ENCODE assay signal across 8 cellular contexts in the genomic region with DNA sequence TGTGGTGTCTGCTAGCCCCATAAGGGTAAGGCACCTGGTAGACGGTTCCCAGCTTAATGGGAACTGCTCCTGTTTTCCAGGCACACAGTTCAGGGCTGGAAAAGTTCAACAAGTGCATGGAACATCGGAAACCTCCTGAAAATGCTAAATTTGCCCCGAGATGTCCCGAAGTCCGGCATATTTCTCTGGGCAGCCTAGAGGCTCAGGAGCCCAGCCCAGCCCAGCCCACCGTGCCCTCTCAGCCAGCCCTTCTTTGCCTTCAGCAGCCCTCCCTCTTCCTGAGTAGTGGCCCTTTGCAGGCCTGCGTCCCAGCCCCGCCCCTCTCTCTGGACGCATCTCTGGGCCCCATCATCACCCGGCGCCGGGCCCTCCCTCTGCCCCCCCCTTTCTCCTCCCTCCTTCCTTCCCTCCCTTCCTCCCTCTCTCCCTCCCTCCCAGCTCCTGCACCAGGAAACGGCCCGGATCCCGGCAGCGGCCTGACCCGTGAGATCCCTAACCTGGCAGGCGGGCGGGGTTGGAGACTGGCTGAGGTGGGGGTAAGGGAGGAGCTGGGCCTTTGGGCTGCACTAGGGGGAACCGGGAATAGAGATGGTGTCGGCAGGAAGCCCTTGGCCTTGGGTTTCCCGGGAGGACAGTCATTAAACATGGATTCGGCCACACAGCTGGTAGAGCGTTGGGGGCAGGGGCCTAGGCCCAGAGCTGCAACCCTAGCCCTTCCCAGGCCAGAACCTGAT. TPM values are rescaled to one million over a fixed set of nuclear protein-coding genes. Genes with fewer than 3 reads are reported as not detected.
DNase-seq lines count a peak whose midpoint lies in the region; ATAC-seq and FAIRE-seq lines count a peak whose summit lies in the region.

A gene with protein sequence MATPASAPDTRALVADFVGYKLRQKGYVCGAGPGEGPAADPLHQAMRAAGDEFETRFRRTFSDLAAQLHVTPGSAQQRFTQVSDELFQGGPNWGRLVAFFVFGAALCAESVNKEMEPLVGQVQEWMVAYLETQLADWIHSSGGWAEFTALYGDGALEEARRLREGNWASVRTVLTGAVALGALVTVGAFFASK (plus strand): TSS at position 422 of the 734 bp plus-strand sequence. CDS start 935 bp downstream, outside the sequence.

- H3K36me3 Mint-ChIP-seq in activated naive CD4-positive, alpha-beta T cell treated with anti-CD3 and anti-CD28 coated beads, Interleukin-2, amount 10 ng/mL, durations not matched to agents 7 days and 5 days = peaks cover 4% of the 10 kb centered on the region
- H3K36me3 Mint-ChIP-seq in stimulated activated naive B cell treated with anti-CD40 and anti-IgM and Interleukin-4, amounts not matched to agents 10 μg/mL and 1 μg/mL and 100 μg/mL, for 72 hours = peaks cover 12 to 26% of the 10 kb centered on the region in 2 donors

- peak; percentile 42 for DNase-seq in activated naive CD4-positive, alpha-beta T cell treated with anti-CD3 and anti-CD28 coated beads, Interleukin-2, amount 10 ng/mL, durations not matched to agents 7 days and 5 days
- DNase-seq in activated naive CD4-positive, alpha-beta T cell treated with Interleukin-2 at 50 U/mL for 16 hours = no peak
- DNase-seq in LHCN-M2 (ENCODE audit: low read depth) (peak; percentile 85), RCC 7860 (ENCODE audit: low spot score) (peak; percentile 39), dedifferentiated amniotic fluid mesenchymal stem cell (ENCODE audit: extremely low spot score) (peak; percentile 83)
- peak; percentile 48 for DNase-seq in stimulated activated naive B cell treated with anti-CD40 and anti-IgM and Interleukin-4, amounts not matched to agents 10 μg/mL and 1 μg/mL and 100 μg/mL, for 72 hours
- no peak for DNase-seq in activated effector memory CD4-positive, alpha-beta T cell treated with anti-CD3 and anti-CD28 coated beads, Interleukin-2, amount 50 U/mL, for 16 hours

- CTCF ChIA-PET in activated naive CD4-positive, alpha-beta T cell treated with anti-CD3 and anti-CD28 coated beads, Interleukin-2, amount 10 ng/mL, durations not matched to agents 7 days and 5 days (lab: Charles Lee) = interaction anchor here (1.3 to 1.5 kb wide), 2 partner anchors 10 to 14 kb away, joined by 5 read pairs; a partner anchor contains a TSS

- no peak for FAIRE-seq in RCC 7860 (lab: Jason Lieb, UNC)

- peaks cover 75% of the 10 kb centered on the region for H3K27me3 Mint-ChIP-seq in activated naive CD4-positive, alpha-beta T cell treated with anti-CD3 and anti-CD28 coated beads, Interleukin-2, amount 10 ng/mL, durations not matched to agents 7 days and 5 days
- no peaks in the 10 kb centered on the region for H3K27me3 Mint-ChIP-seq in stimulated activated naive B cell treated with anti-CD40 and anti-IgM and Interleukin-4, amounts not matched to agents 10 μg/mL and 1 μg/mL and 100 μg/mL, for 72 hours

- H3K9me3 Mint-ChIP-seq in activated naive CD4-positive, alpha-beta T cell treated with anti-CD3 and anti-CD28 coated beads, Interleukin-2, amount 10 ng/mL, durations not matched to agents 7 days and 5 days = no peaks in the 10 kb centered on the region
- no peaks in the 10 kb centered on the region for H3K9me3 Mint-ChIP-seq in stimulated activated naive B cell treated with anti-CD40 and anti-IgM and Interleukin-4, amounts not matched to agents 10 μg/mL and 1 μg/mL and 100 μg/mL, for 72 hours

- ATAC-seq in stimulated activated naive B cell treated with anti-CD40 and anti-IgM and Interleukin-4, amounts not matched to agents 10 μg/mL and 1 μg/mL and 100 μg/mL, for 72 hours (replicated peaks) = peak; percentile 33 to 36

- H3K27ac Mint-ChIP-seq in activated naive CD4-positive, alpha-beta T cell treated with anti-CD3 and anti-CD28 coated beads, Interleukin-2, amount 10 ng/mL, durations not matched to agents 7 days and 5 days = no peak within 1 kb of the TSS
- peak within 1 kb of the TSS; percentile 93 for H3K27ac Mint-ChIP-seq in stimulated activated naive B cell treated with anti-CD40 and anti-IgM and Interleukin-4, amounts not matched to agents 10 μg/mL and 1 μg/mL and 100 μg/mL, for 72 hours

- H3K4me3 Mint-ChIP-seq in activated naive CD4-positive, alpha-beta T cell treated with anti-CD3 and anti-CD28 coated beads, Interleukin-2, amount 10 ng/mL, durations not matched to agents 7 days and 5 days = peak within 1 kb of the TSS; percentile 26
- peak within 1 kb of the TSS; percentile 80 to 90 for H3K4me3 Mint-ChIP-seq in stimulated activated naive B cell treated with anti-CD40 and anti-IgM and Interleukin-4, amounts not matched to agents 10 μg/mL and 1 μg/mL and 100 μg/mL, for 72 hours

- H3K4me1 Mint-ChIP-seq in activated naive CD4-positive, alpha-beta T cell treated with anti-CD3 and anti-CD28 coated beads, Interleukin-2, amount 10 ng/mL, durations not matched to agents 7 days and 5 days = peaks cover 19% of the 10 kb centered on the region
- H3K4me1 Mint-ChIP-seq in stimulated activated naive B cell treated with anti-CD40 and anti-IgM and Interleukin-4, amounts not matched to agents 10 μg/mL and 1 μg/mL and 100 μg/mL, for 72 hours = peaks cover 22 to 44% of the 10 kb centered on the region in 2 donors

- H3K27ac ChIP-seq in layer of hippocampus (ENCODE audit: low read depth, low read length) = peak within 1 kb of the TSS; percentile 96

- no peaks in the 10 kb centered on the region for H3K27me3 ChIP-seq in layer of hippocampus (ENCODE audit: control insufficient read depth, insufficient read depth, low read length)

RNA-seq across cellular contexts. Expression of the gene that starts here (rescaled TPM):
- total RNA-seq in LHCN-M2 (2014; rRNA removed) = 17.3 and 20.4 TPM in 2 replicates
- 25.3 TPM for polyA plus RNA-seq in LHCN-M2 (2012)

Comparison
In these comparisons a context has a peak if more than half of its experiments do, and no peak if none do; other contexts are left out.
1. DNase-seq: peak in activated naive CD4-positive, alpha-beta T cell treated with anti-CD3 and anti-CD28 coated beads, Interleukin-2, amount 10 ng/mL, durations not matched to agents 7 days and 5 days (single experiment), LHCN-M2 (single experiment), RCC 7860 (single experiment), dedifferentiated amniotic fluid mesenchymal stem cell (single experiment) and stimulated activated naive B cell treated with anti-CD40 and anti-IgM and Interleukin-4, amounts not matched to agents 10 μg/mL and 1 μg/mL and 100 μg/mL, for 72 hours (single experiment); none in activated naive CD4-positive, alpha-beta T cell treated with Interleukin-2 at 50 U/mL for 16 hours (single experiment) and activated effector memory CD4-positive, alpha-beta T cell treated with anti-CD3 and anti-CD28 coated beads, Interleukin-2, amount 50 U/mL, for 16 hours (single experiment).